Comparison of ENCODE assay signal across 21 cellular contexts in the genomic region with DNA sequence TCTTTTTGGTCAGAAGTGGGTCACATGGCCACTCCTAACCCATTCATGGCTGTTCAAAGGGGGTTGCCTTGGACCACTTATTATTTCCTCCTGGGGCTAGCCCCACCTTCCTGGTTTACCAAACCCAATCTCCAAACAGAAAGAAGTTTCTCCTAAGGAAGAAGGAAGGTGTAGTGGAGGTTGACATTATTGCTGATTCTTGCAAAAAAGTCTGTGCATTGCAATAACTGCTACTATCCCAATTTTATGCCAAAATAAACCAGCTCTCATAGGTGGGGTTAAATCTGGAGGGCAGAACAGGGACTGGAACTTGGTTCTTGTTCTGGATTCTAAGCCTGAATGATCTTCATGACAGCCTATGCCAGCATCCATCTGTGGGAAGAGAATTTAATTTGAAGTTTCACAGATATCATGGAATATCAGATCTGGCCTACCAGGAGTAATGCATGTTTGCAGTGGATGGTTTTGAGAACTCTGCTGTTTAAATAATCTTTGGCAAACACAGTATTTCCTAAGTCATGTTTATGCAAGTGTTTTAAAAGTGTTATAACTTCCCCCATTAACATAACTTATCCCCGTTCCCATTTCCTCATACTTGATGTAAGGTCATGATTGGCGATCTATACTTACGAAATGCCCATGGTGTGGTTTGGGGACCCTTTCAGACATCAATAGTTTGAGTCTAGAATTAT. TPM values are rescaled to one million over a fixed set of nuclear protein-coding genes. Genes with fewer than 3 reads are reported as not detected.
A peak's percentile ranks its signal among the peaks of the same experiment; 100 is the strongest.
DNase-seq lines count a peak whose midpoint lies in the region; ATAC-seq, FAIRE-seq and TF ChIP-seq lines count a peak whose summit lies in the region.
"Had no signal": no experiment of that assay in that cellular context is flagged by ENCODE, and none has a peak within 500 bp of the region (broad histone marks: within the 10 kb centered on the region; RNA-seq: fewer than 3 reads in every experiment).

No MANE protein-coding gene starts in this region.

- intact Hi-C loops in sigmoid colon (cut with DNase I) = no loop called here
- intact Hi-C loops in naive thymus-derived CD4-positive, alpha-beta T cell (cut with micrococcal nuclease) = loop anchor here in 1 of 2 donors (2.0 kb wide), 1 partner anchor 21 kb away; no protein-coding TSS in a partner anchor

- H3K36me3 ChIP-seq in gastroesophageal sphincter = peaks cover 0 to 12% of the 10 kb centered on the region in 2 donors
- H3K36me3 ChIP-seq in sigmoid colon = no peaks in the 10 kb centered on the region
- H3K36me3 ChIP-seq in naive thymus-derived CD4-positive, alpha-beta T cell (ENCODE audit: control insufficient read depth in 2 of 3, insufficient read depth in 3 of 3, low read length in 3 of 3) = no peaks in the 10 kb centered on the region
- H3K36me3 ChIP-seq: breast epithelium had no signal

- H3K27me3 Mint-ChIP-seq in naive thymus-derived CD4-positive, alpha-beta T cell = no peaks in the 10 kb centered on the region
- H3K27me3 Mint-ChIP-seq: CD4-positive, alpha-beta T cell had no signal

- 66% methylated on average over 3 of the region's 3 CpGs for WGBS in A549 (ENCODE audit: missing lambda C conversion rate)
- 79 to 92% methylated on average over 3 of the region's 3 CpGs for WGBS in gastroesophageal sphincter (ENCODE audit: low coverage in 1 of 2), 2 donors
- 61 to 75% methylated on average over 3 of the region's 3 CpGs for WGBS in sigmoid colon, 2 donors

- TF ChIP-seq EP300 in A549 (IDR thresholded peaks at IDR 0.05) = no peak
- TF ChIP-seq EP300 in gastroesophageal sphincter (IDR thresholded peaks at IDR 0.05) = no peak
- no peak for TF ChIP-seq EP300 in sigmoid colon (IDR thresholded peaks at IDR 0.05)

- no peak for FAIRE-seq in A549 (lab: Jason Lieb, UNC)
- FAIRE-seq: GM12892, TTC549 had no signal

- TF ChIP-seq RAD21 in A549 (conservative IDR thresholded peaks at IDR 0.05 in 1 of 2, IDR thresholded peaks at IDR 0.05 in 1 of 2) = no peak

- DNase-seq in A549 (ENCODE audit: low read depth in 1 of 2, low spot score in 1 of 2) (no peak), MV-4-11 (lab: John Stamatoyannopoulos, UW) (peak; percentile 37), sigmoid colon (no peak), NCI-H226 (no peak), activated gamma-delta T cell (lab: John Stamatoyannopoulos, UW) (no peak)
- no peak for DNase-seq in naive thymus-derived CD4-positive, alpha-beta T cell
- no peak for DNase-seq in stimulated activated CD4-positive, alpha-beta T cell treated with anti-CD3 and anti-CD28 coated beads, Interleukin-15, amount 100 ng/mL, for 24 hours
- DNase-seq: activated CD4-positive, alpha-beta T cell treated with anti-CD3 and anti-CD28 coated beads for 4 hours; CD4-positive, alpha-beta T cell; erythroblast; left ventricle myocardium superior; MM.1S; NCI-H187 treated with DMSO at 0.1 percent for 48 hours; NCI-H446 treated with DMSO at 0.1 percent for 48 hours; RPMI8226; stimulated activated CD4-positive, alpha-beta T cell treated with anti-CD3 and anti-CD28 coated beads, Interleukin-4, amount 100 ng/mL, for 1 hour had no signal

- H3K4me1 ChIP-seq in A549 (peaks cover 97% of the 10 kb centered on the region), gastroesophageal sphincter (peaks cover 0 to 55% (median 8%) of the 10 kb centered on the region in 3 donors), sigmoid colon (peaks cover 0 to 47% (median 24%) of the 10 kb centered on the region in 4 donors)
- no peaks in the 10 kb centered on the region for H3K4me1 ChIP-seq in naive thymus-derived CD4-positive, alpha-beta T cell (ENCODE audit: control insufficient read depth in 2 of 2, insufficient read depth in 2 of 2, low read length in 2 of 2)

- no peak overlapping the region for H3K27ac Mint-ChIP-seq in naive thymus-derived CD4-positive, alpha-beta T cell
- H3K27ac Mint-ChIP-seq: CD4-positive, alpha-beta T cell had no signal

- CTCF ChIA-PET in A549 (lab: Yijun Ruan, JAX) = interaction anchor here (1.2 to 15.5 kb wide), 4 partner anchors 21 to 64 kb away, joined by 3 to 140 read pairs (median 19); no protein-coding TSS in a partner anchor
- CTCF ChIA-PET in naive thymus-derived CD4-positive, alpha-beta T cell (lab: Charles Lee) = interaction anchor here (0.6 kb wide), 1 partner anchor 17 kb away, joined by 6 read pairs; no protein-coding TSS in a partner anchor

- H3K27me3 ChIP-seq in gastroesophageal sphincter (no peaks in the 10 kb centered on the region), sigmoid colon (no peaks in the 10 kb centered on the region)
- H3K27me3 ChIP-seq in naive thymus-derived CD4-positive, alpha-beta T cell (ENCODE audit: control insufficient read depth in 2 of 2, insufficient read depth in 2 of 2, low read length in 2 of 2) = no peaks in the 10 kb centered on the region
- H3K27me3 ChIP-seq: breast epithelium had no signal

- H3K4me1 Mint-ChIP-seq in naive thymus-derived CD4-positive, alpha-beta T cell = peaks cover 0 to 41% (median 0%) of the 10 kb centered on the region in 7 donors

- H3K9me3 ChIP-seq in A549 (no peaks in the 10 kb centered on the region), gastroesophageal sphincter (no peaks in the 10 kb centered on the region), sigmoid colon (no peaks in the 10 kb centered on the region)
- H3K9me3 ChIP-seq in naive thymus-derived CD4-positive, alpha-beta T cell (ENCODE audit: control insufficient read depth in 2 of 3, low read length in 3 of 3) = no peaks in the 10 kb centered on the region
- H3K9me3 ChIP-seq: breast epithelium had no signal

- 0 out of 3 replicates have a peak overlapping the region, but pooled peaks have one; percentile 2 for H3K4me3 ChIP-seq in A549
- no peak overlapping the region for H3K4me3 ChIP-seq in gastroesophageal sphincter
- H3K4me3 ChIP-seq in sigmoid colon = no peak overlapping the region
- H3K4me3 ChIP-seq in naive thymus-derived CD4-positive, alpha-beta T cell (ENCODE audit: low read length) = no peak overlapping the region

- H3K27ac ChIP-seq in A549 (peak overlapping the region; percentile 84 to 91), gastroesophageal sphincter (peak overlapping the region in 3 of 4 donors; percentile 34 to 56 (median 51)), sigmoid colon (peak overlapping the region; percentile 1 to 78 (median 73))
- no peak overlapping the region for H3K27ac ChIP-seq in naive thymus-derived CD4-positive, alpha-beta T cell (ENCODE audit: low read depth, low read length)

- no peak for TF ChIP-seq POLR2A in A549 (IDR thresholded peaks at IDR 0.05; ENCODE audit: low read length)
- TF ChIP-seq POLR2A in gastroesophageal sphincter (IDR thresholded peaks at IDR 0.05) = no peak
- no peak for TF ChIP-seq POLR2A in sigmoid colon (IDR thresholded peaks at IDR 0.05)

- ATAC-seq in A549 (no peak), gastroesophageal sphincter (no peak)
- ATAC-seq in naive thymus-derived CD4-positive, alpha-beta T cell = no peak

- POLR2A ChIA-PET in A549 (lab: Yijun Ruan, JAX) = no interaction called here
- POLR2A ChIA-PET in naive thymus-derived CD4-positive, alpha-beta T cell (lab: Charles Lee) = no interaction called here

- H3K4me2 ChIP-seq in A549 = peak overlapping the region; percentile 85

- TF ChIP-seq CTCF in A549 (IDR thresholded peaks at IDR 0.05) (no peak), gastroesophageal sphincter (IDR thresholded peaks at IDR 0.05) (no peak), sigmoid colon (IDR thresholded peaks at IDR 0.05) (no peak)

- H3K36me3 Mint-ChIP-seq in naive thymus-derived CD4-positive, alpha-beta T cell = peaks cover 0 to 18% (median 0%) of the 10 kb centered on the region in 5 donors

- no peaks in the 10 kb centered on the region for H3K9me3 Mint-ChIP-seq in naive thymus-derived CD4-positive, alpha-beta T cell
- H3K9me3 Mint-ChIP-seq: activated T-helper 2 cell treated with anti-CD3 and anti-CD28 coated beads, Interferon-gamma antibody, Interleukin-2, Interleukin-4, amounts not matched to agents 10 μg/mL and 5 μg/mL and 100 μg/mL, durations not matched to agents 14 hours and 24 hours and 36 hours; CD4-positive, alpha-beta T cell had no signal

- H3K4me3 Mint-ChIP-seq in naive thymus-derived CD4-positive, alpha-beta T cell = no peak overlapping the region
- H3K4me3 Mint-ChIP-seq: CD4-positive, alpha-beta T cell had no signal

TF ChIP-seq in A549, 52 proteins besides CTCF, POLR2A, EP300 and RAD21 (continues in another document):
- TF ChIP-seq FOSB (CRISPR knock-in tag; IDR thresholded peaks at IDR 0.05) (no peak), HOXB5 (CRISPR knock-in tag; IDR thresholded peaks at IDR 0.05) (no peak), KDM1A (IDR thresholded peaks at IDR 0.05; ENCODE audit: low read depth) (no peak), TP53 (CRISPR knock-in tag; IDR thresholded peaks at IDR 0.05) (no peak), POLR2AphosphoS2 (conservative IDR thresholded peaks at IDR 0.05; ENCODE audit: low read length) (no peak), HOXA7 (CRISPR knock-in tag; IDR thresholded peaks at IDR 0.05) (no peak), JUNB (IDR thresholded peaks at IDR 0.05) (no peak), HDAC2 (IDR thresholded peaks at IDR 0.05) (no peak), NFE2L2 (conservative IDR thresholded peaks at IDR 0.05; ENCODE audit: low read length) (no peak), GATA3 (IDR thresholded peaks at IDR 0.05; ENCODE audit: borderline replicate concordance) (0 out of 2 replicates have a peak, but pooled peaks have one; percentile 15), HOXB13 (CRISPR knock-in tag; IDR thresholded peaks at IDR 0.05; ENCODE audit: low read depth) (no peak), RARB (CRISPR knock-in tag; IDR thresholded peaks at IDR 0.05) (no peak), NPAS2 (CRISPR knock-in tag; IDR thresholded peaks at IDR 0.05; ENCODE audit: borderline replicate concordance) (no peak), MAFK (IDR thresholded peaks at IDR 0.05; ENCODE audit: partially characterized antibody) (peak; percentile 94), JUN (IDR thresholded peaks at IDR 0.05) (0 out of 5 replicates have a peak, but pooled peaks of 1 of the 2 experiments have one; percentile 27)
- TF ChIP-seq, protein P1, sequence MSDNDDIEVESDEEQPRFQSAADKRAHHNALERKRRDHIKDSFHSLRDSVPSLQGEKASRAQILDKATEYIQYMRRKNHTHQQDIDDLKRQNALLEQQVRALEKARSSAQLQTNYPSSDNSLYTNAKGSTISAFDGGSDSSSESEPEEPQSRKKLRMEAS (IDR thresholded peaks at IDR 0.05) = 0 out of 2 replicates have a peak, but pooled peaks have one; percentile 10

RNA-seq across cellular contexts. Expression of a gene that starts 11.9 kb away (rescaled TPM):
- 341 and 360 TPM in 2 replicates for polyA plus RNA-seq in A549 (2011; rRNA removed)
- 322 and 418 TPM in 2 replicates for polyA plus RNA-seq in A549 (2012; cell fraction: cytosol; rRNA removed)
- polyA plus RNA-seq in A549 (2012; cell fraction: nucleus; rRNA removed) = 154 and 191 TPM in 2 replicates
- 514 to 554 TPM (median 521 TPM) in 3 replicates for polyA plus RNA-seq in A549 (2017; fragmentation: RNase III; extraction: RNeasy Plus Mini Kit Qiagen cat#74134 plus additional on column Dnase treatment)
- 342 and 464 TPM in 2 replicates for polyA minus RNA-seq in A549 (2011; rRNA and poly(A)+ RNA removed)
- 10 to 100 TPM; 49.0 to 66.8 (median 58.1) TPM for total RNA-seq in gastroesophageal sphincter
- 10 to 100 TPM; 33.3 to 55.8 (median 44.5) TPM for total RNA-seq in sigmoid colon
- 100 to 1,000 TPM; 129 to 183 (median 155) TPM for polyA plus RNA-seq in sigmoid colon
- 10 to 100 TPM in 4 of 5 experiments, 1 to 10 TPM in 1; 8.0 to 75.6 (median 15.9) TPM for total RNA-seq in naive thymus-derived CD4-positive, alpha-beta T cell
- polyA plus RNA-seq in naive thymus-derived CD4-positive, alpha-beta T cell = 1 to 10 TPM; 3.1 to 4.9 TPM
